25 cellular contexts compared by ENCODE assay signal in genomic region chr5:4182144-4182543, GRCh38.
"Had no signal": no experiment of that assay in that cellular context is flagged by ENCODE, and none has a peak within 500 bp of the region (broad histone marks: within the 10 kb centered on the region; RNA-seq: fewer than 3 reads in every experiment).

No MANE protein-coding gene starts in this region.

- H3K4me3 Mint-ChIP-seq: dendritic cell treated with granulocyte-macrophage colony-stimulating factor and Interleukin-4, amounts not matched to agents 40 ng/mL and 50 ng/mL, for 4 days; effector memory CD8-positive, alpha-beta T cell; endodermal cell had no signal

- H3K27me3 ChIP-seq: colonic mucosa, dorsolateral prefrontal cortex, esophagus muscularis mucosa, esophagus squamous epithelium, foreskin keratinocyte, gastrocnemius medialis, gastroesophageal sphincter, heart left ventricle, heart right ventricle had no signal

- H3K4me1 Mint-ChIP-seq: endodermal cell had no signal

- H3K27ac ChIP-seq: colonic mucosa, coronary artery, dorsolateral prefrontal cortex, epithelial cell of prostate, esophagus muscularis mucosa, esophagus squamous epithelium, foreskin keratinocyte, gastrocnemius medialis, gastroesophageal sphincter, heart left ventricle, heart right ventricle had no signal

- ATAC-seq: effector memory CD8-positive, alpha-beta T cell; esophagus mucosa; foreskin keratinocyte; gastrocnemius medialis; gastroesophageal sphincter; heart left ventricle; heart right ventricle had no signal

- H3K27ac Mint-ChIP-seq: dendritic cell treated with granulocyte-macrophage colony-stimulating factor and Interleukin-4, amounts not matched to agents 40 ng/mL and 50 ng/mL, for 4 days; effector memory CD8-positive, alpha-beta T cell; endodermal cell had no signal

- H3K4me1 ChIP-seq: colonic mucosa, esophagus muscularis mucosa, esophagus squamous epithelium, foreskin keratinocyte, gastrocnemius medialis, gastroesophageal sphincter, heart left ventricle, heart right ventricle had no signal

- H3K36me3 ChIP-seq: colonic mucosa, esophagus muscularis mucosa, esophagus squamous epithelium, gastrocnemius medialis, gastroesophageal sphincter, heart left ventricle, heart right ventricle had no signal

- H3K27me3 Mint-ChIP-seq: dendritic cell treated with granulocyte-macrophage colony-stimulating factor and Interleukin-4, amounts not matched to agents 40 ng/mL and 50 ng/mL, for 4 days; effector memory CD8-positive, alpha-beta T cell had no signal

- H3K9me3 ChIP-seq: colonic mucosa, esophagus squamous epithelium, gastrocnemius medialis had no signal

- H3K4me3 ChIP-seq: colonic mucosa, coronary artery, dorsolateral prefrontal cortex, esophagus muscularis mucosa, esophagus squamous epithelium, gastrocnemius medialis, gastroesophageal sphincter, heart left ventricle, heart right ventricle had no signal

- DNase-seq: colonic mucosa; cortex of kidney; dermis blood vessel endothelial cell; dorsolateral prefrontal cortex; effector CD4-positive, alpha-beta T cell; effector CD8-positive, alpha-beta T cell; effector memory CD4-positive, alpha-beta T cell; effector memory CD8-positive, alpha-beta T cell; endodermal cell; erythroblast; esophagus squamous epithelium; foreskin fibroblast; foreskin keratinocyte; foreskin melanocyte; gastrocnemius medialis; glutamatergic neuron; head of caudate nucleus; heart left ventricle; heart right ventricle had no signal
